ENCODE assay signal across 29 cellular contexts in the genomic region with DNA sequence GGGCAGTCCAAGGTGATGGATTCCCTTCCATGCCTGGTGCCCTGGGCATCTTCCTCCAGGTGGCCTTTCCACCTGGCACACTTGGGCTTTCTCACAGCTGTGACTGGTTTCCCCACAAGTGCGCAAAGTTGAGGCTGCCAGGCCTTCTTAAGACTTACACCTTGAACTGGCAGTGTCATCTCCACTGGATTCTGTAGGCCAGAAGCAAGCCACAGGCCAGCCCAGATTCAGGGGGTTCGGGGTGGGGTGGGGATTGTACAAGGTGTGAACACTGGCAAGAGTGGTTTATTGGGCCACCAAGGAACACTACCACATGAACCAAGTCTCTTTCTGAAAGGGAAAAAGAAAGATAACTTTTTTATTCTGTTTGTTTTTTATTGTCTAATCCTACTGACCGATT. TPM values are rescaled to one million over a fixed set of nuclear protein-coding genes. Genes with fewer than 3 reads are reported as not detected.
DNase-seq lines count a peak whose midpoint lies in the region; ATAC-seq and TF ChIP-seq lines count a peak whose summit lies in the region.
"Had no signal": no experiment of that assay in that cellular context is flagged by ENCODE, and none has a peak within 500 bp of the region (broad histone marks: within the 10 kb centered on the region; RNA-seq: fewer than 3 reads in every experiment).

No MANE protein-coding gene starts in this region.

- H3K14ac ChIP-seq in trophoblast cell (ENCODE audit: low read length), result no peak overlapping the region

- H3K4me3 Mint-ChIP-seq in activated T-cell treated with anti-CD3 and anti-CD28 coated beads, Interleukin-2, amount 50 U/mL, for 24 hours, result no peak overlapping the region
- H3K4me3 Mint-ChIP-seq in CD8-positive, alpha-beta T cell, result peak overlapping the region; percentile 35
- peak overlapping the region in 6 of 10 donors; percentile 46 to 73 (median 63) for H3K4me3 Mint-ChIP-seq in naive thymus-derived CD4-positive, alpha-beta T cell
- H3K4me3 Mint-ChIP-seq: HFFc6 had no signal

- H3K27ac Mint-ChIP-seq in activated T-cell treated with anti-CD3 and anti-CD28 coated beads, Interleukin-2, amount 50 U/mL, for 24 hours, result peak overlapping the region; percentile 26
- peak overlapping the region; percentile 22 for H3K27ac Mint-ChIP-seq in CD8-positive, alpha-beta T cell
- peak overlapping the region in 4 of 9 donors; percentile 65 to 88 (median 80) for H3K27ac Mint-ChIP-seq in naive thymus-derived CD4-positive, alpha-beta T cell
- H3K27ac Mint-ChIP-seq: HFFc6 had no signal

- H3K79me1 ChIP-seq in trophoblast cell (ENCODE audit: low read length), result no peaks in the 10 kb centered on the region

- peaks cover 30% of the 10 kb centered on the region for H3K79me2 ChIP-seq in trophoblast cell (ENCODE audit: control insufficient read depth, insufficient read depth, low read length, poor library complexity)

- H3K36me3 ChIP-seq in CD8-positive, alpha-beta T cell (ENCODE audit: insufficient read depth, low read length), result no peaks in the 10 kb centered on the region
- no peaks in the 10 kb centered on the region for H3K36me3 ChIP-seq in naive thymus-derived CD4-positive, alpha-beta T cell (ENCODE audit: control insufficient read depth in 2 of 3, insufficient read depth in 3 of 3, low read length in 3 of 3)
- no peaks in the 10 kb centered on the region for H3K36me3 ChIP-seq in trophoblast cell (ENCODE audit: control insufficient read depth in 1 of 2, insufficient read depth in 2 of 2, low read length in 2 of 2)

- H3K9ac ChIP-seq in trophoblast cell (ENCODE audit: low read length), result no peak overlapping the region
- H3K9ac ChIP-seq: KMS-11 had no signal

- CTCF ChIA-PET in CD8-positive, alpha-beta T cell (lab: Charles Lee), result no interaction called here
- CTCF ChIA-PET in naive thymus-derived CD4-positive, alpha-beta T cell (lab: Charles Lee), result no interaction called here

- no peak overlapping the region for H2BK12ac ChIP-seq in trophoblast cell (ENCODE audit: low read length)

- no peak overlapping the region for H2BK120ac ChIP-seq in trophoblast cell (ENCODE audit: insufficient read depth, low read length, poor library complexity)

- peaks cover 82% of the 10 kb centered on the region for H3K4me1 ChIP-seq in CD8-positive, alpha-beta T cell (ENCODE audit: insufficient read depth, low read length)
- H3K4me1 ChIP-seq in naive thymus-derived CD4-positive, alpha-beta T cell (ENCODE audit: control insufficient read depth in 2 of 2, insufficient read depth in 2 of 2, low read length in 2 of 2), result peaks cover 48 to 69% of the 10 kb centered on the region in 2 donors
- no peaks in the 10 kb centered on the region for H3K4me1 ChIP-seq in trophoblast cell (ENCODE audit: control insufficient read depth in 1 of 2, insufficient read depth in 2 of 2, low read length in 2 of 2)
- H3K4me1 ChIP-seq: Caco-2 had no signal

- no peak for TF ChIP-seq CTCF in CD8-positive, alpha-beta T cell (IDR thresholded peaks at IDR 0.05)

- no peak overlapping the region for H4K91ac ChIP-seq in trophoblast cell (ENCODE audit: low read depth, low read length)

- no peak overlapping the region for H2BK5ac ChIP-seq in trophoblast cell (ENCODE audit: low read depth, low read length, poor library complexity)

- H3K18ac ChIP-seq in trophoblast cell (ENCODE audit: low read length), result no peak overlapping the region

- H3K4me1 Mint-ChIP-seq in activated T-cell treated with anti-CD3 and anti-CD28 coated beads, Interleukin-2, amount 50 U/mL, for 24 hours (ENCODE audit: low read depth), result peaks cover 87% of the 10 kb centered on the region
- H3K4me1 Mint-ChIP-seq in CD8-positive, alpha-beta T cell (ENCODE audit: low read depth), result peaks cover 94% of the 10 kb centered on the region
- H3K4me1 Mint-ChIP-seq in naive thymus-derived CD4-positive, alpha-beta T cell, result peaks cover 68 to 98% (median 89%) of the 10 kb centered on the region in 7 donors

- no peaks in the 10 kb centered on the region for H3K9me3 ChIP-seq in CD8-positive, alpha-beta T cell (ENCODE audit: low read length)
- no peaks in the 10 kb centered on the region for H3K9me3 ChIP-seq in naive thymus-derived CD4-positive, alpha-beta T cell (ENCODE audit: control insufficient read depth in 2 of 3, low read length in 3 of 3)
- no peaks in the 10 kb centered on the region for H3K9me3 ChIP-seq in trophoblast cell (ENCODE audit: insufficient read depth, low read depth, low read length)
- H3K9me3 ChIP-seq: Caco-2, HAP-1, SJCRH30 had no signal

- no peak overlapping the region for H2AFZ ChIP-seq in trophoblast cell (ENCODE audit: insufficient read depth, low read length, poor library complexity)

- H3K4ac ChIP-seq in trophoblast cell (ENCODE audit: low read depth, low read length), result peak overlapping the region; percentile 96

- H3K9me3 Mint-ChIP-seq in activated T-cell treated with anti-CD3 and anti-CD28 coated beads, Interleukin-2, amount 50 U/mL, for 24 hours, result no peaks in the 10 kb centered on the region
- H3K9me3 Mint-ChIP-seq in CD8-positive, alpha-beta T cell, result no peaks in the 10 kb centered on the region
- no peaks in the 10 kb centered on the region for H3K9me3 Mint-ChIP-seq in naive thymus-derived CD4-positive, alpha-beta T cell
- H3K9me3 Mint-ChIP-seq: HFFc6, IgD-negative memory B cell had no signal

- H2AK5ac ChIP-seq in trophoblast cell (ENCODE audit: low read length), result no peak overlapping the region

- H4K12ac ChIP-seq in trophoblast cell (ENCODE audit: low read depth, low read length), result no peak overlapping the region

- no peak overlapping the region for H3K4me2 ChIP-seq in trophoblast cell (ENCODE audit: low read length)
- H3K4me2 ChIP-seq: KMS-11 had no signal

- no peak for ATAC-seq in CD8-positive, alpha-beta T cell
- no peak for ATAC-seq in naive thymus-derived CD4-positive, alpha-beta T cell
- ATAC-seq: GM12878, PC-3, Right ventricle myocardium inferior, SK-N-SH treated with all-trans-retinoic acid at 6 μM for 48 hours had no signal

- no peaks in the 10 kb centered on the region for H3K27me3 Mint-ChIP-seq in activated T-cell treated with anti-CD3 and anti-CD28 coated beads, Interleukin-2, amount 50 U/mL, for 24 hours
- no peaks in the 10 kb centered on the region for H3K27me3 Mint-ChIP-seq in CD8-positive, alpha-beta T cell (ENCODE audit: low read depth)
- no peaks in the 10 kb centered on the region for H3K27me3 Mint-ChIP-seq in naive thymus-derived CD4-positive, alpha-beta T cell
- H3K27me3 Mint-ChIP-seq: IgD-negative memory B cell had no signal

- intact Hi-C loops in CD8-positive, alpha-beta T cell (cut with DNase I, micrococcal nuclease), result no loop called here
- intact Hi-C loops in naive thymus-derived CD4-positive, alpha-beta T cell (cut with micrococcal nuclease), result no loop called here

- no peak overlapping the region for H4K8ac ChIP-seq in trophoblast cell (ENCODE audit: low read depth, low read length)

- no peak overlapping the region for H3K4me3 ChIP-seq in CD8-positive, alpha-beta T cell (ENCODE audit: low read depth, low read length)
- no peak overlapping the region for H3K4me3 ChIP-seq in naive thymus-derived CD4-positive, alpha-beta T cell (ENCODE audit: low read length)
- no peak overlapping the region for H3K4me3 ChIP-seq in trophoblast cell (ENCODE audit: low read depth, low read length)
- H3K4me3 ChIP-seq: GM12878, HAP-1, SJCRH30 had no signal

- no peak overlapping the region for H3K23ac ChIP-seq in trophoblast cell (ENCODE audit: low read length)

- peaks cover 24% of the 10 kb centered on the region for H3K36me3 Mint-ChIP-seq in activated T-cell treated with anti-CD3 and anti-CD28 coated beads, Interleukin-2, amount 50 U/mL, for 24 hours (ENCODE audit: low read depth)
- peaks cover 6% of the 10 kb centered on the region for H3K36me3 Mint-ChIP-seq in CD8-positive, alpha-beta T cell
- H3K36me3 Mint-ChIP-seq in naive thymus-derived CD4-positive, alpha-beta T cell, result peaks cover 0 to 6% (median 0%) of the 10 kb centered on the region in 5 donors

- POLR2A ChIA-PET in CD8-positive, alpha-beta T cell (lab: Charles Lee), result no interaction called here
- POLR2A ChIA-PET in naive thymus-derived CD4-positive, alpha-beta T cell (lab: Charles Lee), result no interaction called here

- no peak overlapping the region for H3K27ac ChIP-seq in CD8-positive, alpha-beta T cell (ENCODE audit: low read depth, low read length)
- H3K27ac ChIP-seq in naive thymus-derived CD4-positive, alpha-beta T cell (ENCODE audit: low read depth, low read length), result no peak overlapping the region
- no peak overlapping the region for H3K27ac ChIP-seq in trophoblast cell (ENCODE audit: low read depth, low read length)
- H3K27ac ChIP-seq: KMS-11, SJCRH30 had no signal

- WGBS in trophoblast cell (ENCODE audit: extremely low coverage, insufficient coverage, insufficient read length), result no CpG with 5 or more reads among the region's 3 CpGs

- no peak for DNase-seq in activated T-cell treated with anti-CD3 and anti-CD28 coated beads, Interleukin-2, amount 50 U/mL, for 24 hours
- no peak for DNase-seq in activated T-cell treated with anti-CD3 and anti-CD28 coated beads, Interleukin-2, amount 50 U/mL, for 48 hours
- DNase-seq in CD8-positive, alpha-beta T cell, result no peak
- no peak for DNase-seq in naive thymus-derived CD4-positive, alpha-beta T cell
- no peak for DNase-seq in trophoblast cell
- DNase-seq in NCI-H1694 treated with DMSO at 0.1 percent for 48 hours (lab: John Stamatoyannopoulos, UW), result no peak
- no peak for DNase-seq in effector CD8-positive, alpha-beta T cell (lab: John Stamatoyannopoulos, UW)
- no peak for DNase-seq in NCI-H2081 treated with DMSO at 0.1 percent for 48 hours (lab: John Stamatoyannopoulos, UW)
- DNase-seq: 8988T; ACHN; Caco-2; GOT3; HFFc6; MM.1S; NCI-H1048; NCI-H1417; NCI-H1930; NCI-H446; NCI-H526; NCI-H82; NK-92 treated with Interleukin-12 subunit alpha and Interleukin-12 subunit beta, amount 100 ng/mL, for 24 hours; PC-3; SJCRH30 had no signal

- no peaks in the 10 kb centered on the region for H3K27me3 ChIP-seq in CD8-positive, alpha-beta T cell (ENCODE audit: insufficient read depth, low read length)
- H3K27me3 ChIP-seq in naive thymus-derived CD4-positive, alpha-beta T cell (ENCODE audit: control insufficient read depth in 2 of 2, insufficient read depth in 2 of 2, low read length in 2 of 2), result no peaks in the 10 kb centered on the region
- no peaks in the 10 kb centered on the region for H3K27me3 ChIP-seq in trophoblast cell (ENCODE audit: insufficient read depth, low read length)
- H3K27me3 ChIP-seq: SJCRH30 had no signal

RNA-seq across cellular contexts. Expression of gene DYRK1A, which starts 27.2 kb away (rescaled TPM):
- total RNA-seq in CD8-positive, alpha-beta T cell, result 100 to 1,000 TPM; 171 to 195 TPM
- 100 to 1,000 TPM in 4 of 5 experiments, 10 to 100 TPM in 1; 86.0 to 142 (median 125) TPM for total RNA-seq in naive thymus-derived CD4-positive, alpha-beta T cell
- 1 to 10 TPM; 3.3 to 7.6 TPM for polyA plus RNA-seq in naive thymus-derived CD4-positive, alpha-beta T cell
- 25.1 and 25.7 TPM in 2 replicates for polyA plus RNA-seq in trophoblast cell (2013)
